In the genomic region with DNA sequence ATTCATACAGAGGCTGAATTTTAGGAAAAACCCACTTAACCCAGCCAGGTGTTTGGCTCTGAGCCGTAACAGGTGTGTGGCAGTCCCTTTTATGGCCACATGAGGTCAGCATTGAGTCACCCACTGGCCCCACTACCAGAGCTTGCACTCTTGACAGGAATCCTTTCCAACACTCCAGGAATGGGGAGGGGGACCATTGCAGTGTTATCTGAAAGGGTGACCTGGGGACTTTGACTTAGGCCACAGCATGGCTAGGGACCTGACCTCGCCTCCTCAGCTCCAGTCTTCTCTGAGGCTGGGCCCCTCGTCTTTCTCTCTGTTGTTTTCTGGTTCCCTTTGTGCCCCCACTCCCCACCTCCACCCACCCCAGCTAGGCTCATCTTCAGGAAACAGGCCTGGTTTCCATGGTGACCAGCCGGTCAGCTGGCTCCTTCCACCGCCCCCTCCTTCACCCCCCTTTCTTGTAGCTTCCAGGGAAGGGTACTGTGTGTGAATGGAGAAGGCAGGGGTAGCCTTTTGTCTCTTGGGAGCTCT, we compare ENCODE assay signal across 8 cellular contexts. TPM values are rescaled to one million over a fixed set of nuclear protein-coding genes. Genes with fewer than 3 reads are reported as not detected.
A peak's percentile ranks its signal among the peaks of the same experiment; 100 is the strongest.
DNase-seq lines count a peak whose midpoint lies in the region; ATAC-seq and TF ChIP-seq lines count a peak whose summit lies in the region.

No MANE protein-coding gene starts in this region.

- intact Hi-C loops in ascending aorta (cut with DNase I), result loop anchor here (1.0 to 5.0 kb wide), 4 partner anchors 44 to 189 kb away; a partner anchor contains a TSS

- DNase-seq in DMS 273 treated with DMSO at 0.1 percent for 48 hours (lab: John Stamatoyannopoulos, UW) (peak; percentile 11), HuH-7.5 (ENCODE audit: low spot score) (peak; percentile 77), RWPE2 (ENCODE audit: low spot score) (no peak), ascending aorta (ENCODE audit: low spot score in 2 of 2) (no peak), iPS-NIHi11 (ENCODE audit: low spot score) (peak; percentile 74)
- peak; percentile 72 for DNase-seq in stimulated activated CD4-positive, alpha-beta T cell treated with anti-CD3 and anti-CD28 coated beads, Interleukin-4, amount 100 ng/mL, for 24 hours

- H3K27me3 ChIP-seq in RWPE2 (ENCODE audit: insufficient read depth, poor library complexity, severe bottlenecking) (peaks cover 25% of the 10 kb centered on the region), ascending aorta (peaks cover 13% of the 10 kb centered on the region)

- H3K4me1 ChIP-seq in RWPE2 (ENCODE audit: insufficient read depth, poor library complexity, severe bottlenecking) (peaks cover 14% of the 10 kb centered on the region), ascending aorta (peaks cover 14 to 18% of the 10 kb centered on the region in 2 donors)

- H3K4me3 ChIP-seq in RWPE2 (ENCODE audit: severe bottlenecking), result no peak overlapping the region
- H3K4me3 ChIP-seq in ascending aorta, result no peak overlapping the region

- TF ChIP-seq CTCF in RWPE2 (IDR thresholded peaks at IDR 0.05; ENCODE audit: poor library complexity, severe bottlenecking), result peak; percentile 92
- TF ChIP-seq CTCF in ascending aorta (IDR thresholded peaks at IDR 0.05), result peak; percentile 57 to 86 (median 84)

- no peak overlapping the region for H3K27ac ChIP-seq in RWPE2 (ENCODE audit: poor library complexity, severe bottlenecking)
- no peak overlapping the region for H3K27ac ChIP-seq in ascending aorta

- H3K9me3 ChIP-seq in RWPE2 (ENCODE audit: severe bottlenecking), result no peaks in the 10 kb centered on the region
- H3K9me3 ChIP-seq in ascending aorta, result no peaks in the 10 kb centered on the region

- ATAC-seq in RWPE2 (ENCODE audit: low read depth), result peak; percentile 21; the same call in 1 of the 3 replicates
- no peak for ATAC-seq in HG02610 (IDR thresholded peaks at IDR 0.05; ENCODE audit: unreplicated experiment)
- ATAC-seq in GM21619 (IDR thresholded peaks at IDR 0.05; ENCODE audit: unreplicated experiment), result no peak

- H3K36me3 ChIP-seq in RWPE2 (ENCODE audit: low read depth), result no peaks in the 10 kb centered on the region
- H3K36me3 ChIP-seq in ascending aorta, result no peaks in the 10 kb centered on the region

RNA-seq across cellular contexts. Expression of a gene that starts 2.1 kb away (rescaled TPM):
- total RNA-seq in ascending aorta, result not detected

RNA-seq across cellular contexts. Expression of a gene that starts 2.8 kb away (rescaled TPM):
- 1.9 TPM for total RNA-seq in ascending aorta

RNA-seq across cellular contexts. Expression of a gene that starts 10.8 kb away (rescaled TPM):
- total RNA-seq in ascending aorta, result 9.9 TPM

RNA-seq across cellular contexts. Expression of a gene that starts 21.3 kb away (rescaled TPM):
- 354 TPM for total RNA-seq in ascending aorta

RNA-seq across cellular contexts. Expression of a gene that starts 44.8 kb away (rescaled TPM):
- 224 TPM for total RNA-seq in ascending aorta

Comparison
In these comparisons a context has a peak if more than half of its experiments do, and no peak if none do; other contexts are left out.
1. DNase-seq: peak in DMS 273 treated with DMSO at 0.1 percent for 48 hours (single experiment), HuH-7.5 (single experiment), iPS-NIHi11 (single experiment) and stimulated activated CD4-positive, alpha-beta T cell treated with anti-CD3 and anti-CD28 coated beads, Interleukin-4, amount 100 ng/mL, for 24 hours (single experiment); none in RWPE2 (single experiment) and ascending aorta (0 of 2).